ENCODE assay signal across 1 cellular context in genomic region chr3:172115059-172115458, GRCh38.
TF ChIP-seq lines count a peak whose summit lies in the region.

No MANE protein-coding gene starts in this region.

TF ChIP-seq in GM23338, 12 proteins besides CTCF, POLR2A, EP300 and RAD21 (continued from another document):
- TF ChIP-seq ZNF462 (CRISPR knock-in tag; IDR thresholded peaks at IDR 0.05) = no peak
